Comparison of ENCODE assay signal across 9 cellular contexts in genomic region chr20:64069614-64070243, GRCh38. TPM values are rescaled to one million over a fixed set of nuclear protein-coding genes. Genes with fewer than 3 reads are reported as not detected.
DNase-seq lines count a peak whose midpoint lies in the region; ATAC-seq and TF ChIP-seq lines count a peak whose summit lies in the region.
"Had no signal": no experiment of that assay in that cellular context is flagged by ENCODE, and none has a peak within 500 bp of the region (broad histone marks: within the 10 kb centered on the region; RNA-seq: fewer than 3 reads in every experiment).

No MANE protein-coding gene starts in this region.

- peak; percentile 88 for TF ChIP-seq CTCF in GM12875 (IDR thresholded peaks at IDR 0.05; ENCODE audit: borderline replicate concordance, insufficient read depth, low read depth, low read length)
- TF ChIP-seq CTCF in WTC11 (IDR thresholded peaks at IDR 0.05) = peak; percentile 84

- POLR2A ChIA-PET in WTC11 (lab: Charles Lee) = interaction anchor here (1.5 kb wide), 1 partner anchor 51 kb away, joined by 6 read pairs; no protein-coding TSS in a partner anchor

- H3K27me3 Mint-ChIP-seq in WTC11 (ENCODE audit: low read depth) = no peaks in the 10 kb centered on the region; the same call in 1 of the 2 replicates
- H3K27me3 Mint-ChIP-seq: activated naive CD8-positive, alpha-beta T cell had no signal

- peak; percentile 75 for ATAC-seq in WTC11
- no peak for ATAC-seq in stimulated activated effector memory CD8-positive, alpha-beta T cell treated with anti-CD3 and anti-CD28 coated beads, Interleukin-12 subunit alpha, Interleukin-12 subunit beta, amount 100 ng/mL, for 72 hours

- no peak overlapping the region for H3K4me3 ChIP-seq in GM12875 (ENCODE audit: low read depth, low read length)

- H3K4me3 Mint-ChIP-seq in WTC11 = no peak overlapping the region
- H3K4me3 Mint-ChIP-seq in stimulated activated effector memory CD8-positive, alpha-beta T cell treated with anti-CD3 and anti-CD28 coated beads, Interleukin-12 subunit alpha, Interleukin-12 subunit beta, amount 100 ng/mL, for 72 hours = no peak overlapping the region
- H3K4me3 Mint-ChIP-seq: activated naive CD8-positive, alpha-beta T cell had no signal

- no peaks in the 10 kb centered on the region for H3K36me3 Mint-ChIP-seq in WTC11
- peaks cover 78% of the 10 kb centered on the region for H3K36me3 Mint-ChIP-seq in stimulated activated effector memory CD8-positive, alpha-beta T cell treated with anti-CD3 and anti-CD28 coated beads, Interleukin-12 subunit alpha, Interleukin-12 subunit beta, amount 100 ng/mL, for 72 hours
- H3K36me3 Mint-ChIP-seq: activated naive CD8-positive, alpha-beta T cell had no signal

- peaks cover 19% of the 10 kb centered on the region for H3K4me1 Mint-ChIP-seq in WTC11
- peaks cover 49% of the 10 kb centered on the region for H3K4me1 Mint-ChIP-seq in stimulated activated effector memory CD8-positive, alpha-beta T cell treated with anti-CD3 and anti-CD28 coated beads, Interleukin-12 subunit alpha, Interleukin-12 subunit beta, amount 100 ng/mL, for 72 hours

- DNase-seq in AG08396 (ENCODE audit: low spot score) (peak; percentile 67), WTC11 (ENCODE audit: low spot score) (peak; percentile 83), islet precursor cell (peak; percentile 82), NCI-H2107 treated with DMSO at 0.1 percent for 48 hours (lab: John Stamatoyannopoulos, UW; ENCODE audit: unreplicated experiment) (no peak), H4 (ENCODE audit: low spot score) (no peak)
- DNase-seq in stimulated activated effector memory CD8-positive, alpha-beta T cell treated with anti-CD3 and anti-CD28 coated beads, Interleukin-12 subunit alpha, Interleukin-12 subunit beta, amount 100 ng/mL, for 72 hours (ENCODE audit: low spot score in 2 of 2) = no peak
- no peak for DNase-seq in NK-92 treated with Interleukin-12 subunit alpha and Interleukin-12 subunit beta, amount 100 ng/mL, for 24 hours (lab: John Stamatoyannopoulos, UW)

- CTCF ChIA-PET in WTC11 (lab: Charles Lee) = interaction anchor here (0.6 to 2.2 kb wide), 12 partner anchors 10 to 352 kb away, joined by 3 to 16 read pairs (median 5); partner anchors contain the start of genes LKAAEAR1, OPRL1 and PRPF6

- no peak overlapping the region for H3K27ac Mint-ChIP-seq in WTC11
- H3K27ac Mint-ChIP-seq in stimulated activated effector memory CD8-positive, alpha-beta T cell treated with anti-CD3 and anti-CD28 coated beads, Interleukin-12 subunit alpha, Interleukin-12 subunit beta, amount 100 ng/mL, for 72 hours = no peak overlapping the region
- H3K27ac Mint-ChIP-seq: activated naive CD8-positive, alpha-beta T cell had no signal

- H3K9me3 Mint-ChIP-seq in WTC11 = no peaks in the 10 kb centered on the region
- no peaks in the 10 kb centered on the region for H3K9me3 Mint-ChIP-seq in stimulated activated effector memory CD8-positive, alpha-beta T cell treated with anti-CD3 and anti-CD28 coated beads, Interleukin-12 subunit alpha, Interleukin-12 subunit beta, amount 100 ng/mL, for 72 hours

TF ChIP-seq in WTC11, 78 proteins besides CTCF, POLR2A, EP300 and RAD21:
- TF ChIP-seq USF1 (CRISPR knock-in tag; IDR thresholded peaks at IDR 0.05) = peak; percentile 72
- TF ChIP-seq ZNF425 (CRISPR knock-in tag; conservative IDR thresholded peaks at IDR 0.05) = no peak
- peak; percentile 97 for TF ChIP-seq ZNF423 (CRISPR knock-in tag; IDR thresholded peaks at IDR 0.05)
- TF ChIP-seq USF2 (CRISPR knock-in tag; IDR thresholded peaks at IDR 0.05) = peak; percentile 72
- TF ChIP-seq FOXJ3 (CRISPR knock-in tag; IDR thresholded peaks at IDR 0.05; ENCODE audit: borderline replicate concordance) = no peak
- 0 out of 2 replicates have a peak, but pooled peaks have one; percentile 57 for TF ChIP-seq EMX1 (CRISPR knock-in tag; IDR thresholded peaks at IDR 0.05)
- peak; percentile 37; the same call in 1 of the 2 replicates for TF ChIP-seq GABPB1 (CRISPR knock-in tag; IDR thresholded peaks at IDR 0.05)

RNA-seq across cellular contexts. Expression of gene TCEA2, which starts 6.7 kb away (rescaled TPM):
- total RNA-seq in WTC11 (2021) = 55.8 to 63.6 TPM (median 63.5 TPM) in 3 replicates
- total RNA-seq in H4 (2014; rRNA removed; shearing (Covaris generic)) = 40.6 and 41.7 TPM in 2 replicates

RNA-seq across cellular contexts. Expression of gene RGS19, which starts 9.6 kb away (rescaled TPM):
- total RNA-seq in WTC11 (2021) = 13.8 to 15.9 TPM (median 15.1 TPM) in 3 replicates
- total RNA-seq in H4 (2014; rRNA removed; shearing (Covaris generic)) = 18.5 and 19.8 TPM in 2 replicates

RNA-seq across cellular contexts. Expression of gene OPRL1, which starts 10.2 kb away (rescaled TPM):
- 1.7 to 2.2 TPM (median 2.0 TPM) in 3 replicates for total RNA-seq in WTC11 (2021)
- 0.23 and 0.97 TPM in 2 replicates for total RNA-seq in H4 (2014; rRNA removed; shearing (Covaris generic))

RNA-seq across cellular contexts. Expression of gene LKAAEAR1, which starts 14.5 kb away (rescaled TPM):
- total RNA-seq in WTC11 (2021) = 0.53 to 1.7 TPM (median 0.73 TPM) in 3 replicates
- total RNA-seq in H4 (2014; rRNA removed; shearing (Covaris generic)) = 0.60 TPM in 1 of 2 replicates, not detected in the other

RNA-seq across cellular contexts. Expression of gene SOX18, which starts 20.3 kb away (rescaled TPM):
- total RNA-seq in WTC11 (2021) = 0.73 to 0.81 TPM (median 0.80 TPM) in 3 replicates
- total RNA-seq in H4 (2014; rRNA removed; shearing (Covaris generic)) = 0.19 TPM in 1 of 2 replicates, not detected in the other

Comparison
In these comparisons a context has a peak if more than half of its experiments do, and no peak if none do; other contexts are left out.
1. DNase-seq: peak in AG08396 (single experiment), WTC11 (single experiment) and islet precursor cell (single experiment); none in stimulated activated effector memory CD8-positive, alpha-beta T cell treated with anti-CD3 and anti-CD28 coated beads, Interleukin-12 subunit alpha, Interleukin-12 subunit beta, amount 100 ng/mL, for 72 hours (0 of 2), NCI-H2107 treated with DMSO at 0.1 percent for 48 hours (single experiment), NK-92 treated with Interleukin-12 subunit alpha and Interleukin-12 subunit beta, amount 100 ng/mL, for 24 hours (single experiment) and H4 (single experiment).